ENCODE assay signal across 25 cellular contexts in the genomic region with DNA sequence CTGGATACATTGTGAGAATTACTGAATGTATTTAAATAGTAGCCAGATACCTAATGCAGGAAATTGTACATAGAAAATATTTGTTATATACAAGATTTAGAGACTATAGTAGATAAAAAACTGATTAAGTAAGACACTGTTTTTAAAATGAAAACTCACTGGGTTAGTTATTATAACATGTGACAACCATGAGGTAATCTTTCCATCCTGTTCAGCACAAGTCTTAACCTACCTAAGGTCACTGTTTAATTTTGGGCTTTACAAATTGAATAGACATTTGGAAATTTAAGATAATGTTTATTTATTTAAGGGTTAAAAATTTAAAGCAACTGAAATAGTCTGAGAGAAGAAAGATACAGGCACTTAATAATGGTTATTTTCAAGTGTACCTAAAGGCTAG.
"Had no signal": no experiment of that assay in that cellular context is flagged by ENCODE, and none has a peak within 500 bp of the region (broad histone marks: within the 10 kb centered on the region; RNA-seq: fewer than 3 reads in every experiment).

No MANE protein-coding gene starts in this region.

- H3K27ac Mint-ChIP-seq: IgD-negative memory B cell had no signal

- H3K4me3 Mint-ChIP-seq: IgD-negative memory B cell had no signal

- H3K9me3 ChIP-seq: Peyer's patch, SJSA1 had no signal

- H3K4me3 ChIP-seq: K562, PC-9, Peyer's patch, SJSA1, SK-N-MC had no signal

- H3K36me3 ChIP-seq: Peyer's patch, SJSA1 had no signal

- H3K27me3 Mint-ChIP-seq: IgD-negative memory B cell had no signal

- H3K4me1 ChIP-seq: Peyer's patch, SJSA1 had no signal

- H3K4me2 ChIP-seq: KMS-11, PC-9 had no signal

- ATAC-seq: HepG2, K562 had no signal

- H2AFZ ChIP-seq: PC-9 had no signal

- H3K27ac ChIP-seq: KMS-11, PC-9, Peyer's patch, SJSA1, SK-N-MC had no signal

- H3K9me3 Mint-ChIP-seq: IgD-negative memory B cell had no signal

- DNase-seq: Kasumi-1, MM.1S, NCI-H1092 treated with DMSO at 0.1 percent for 48 hours, NCI-H1436, NCI-H187, NCI-H2029, NCI-H2081 treated with DMSO at 0.1 percent for 48 hours, NCI-H2171, NCI-H226, NCI-H446, NCI-H510A, NCI-H524 treated with DMSO at 0.1 percent for 48 hours, NCI-H774, OCI-M1, PC-9, Peyer's patch, Right ventricle myocardium superior, RPMI8226, SIG-M5 had no signal
